Comparison of ENCODE assay signal across 1 cellular context in the genomic region with DNA sequence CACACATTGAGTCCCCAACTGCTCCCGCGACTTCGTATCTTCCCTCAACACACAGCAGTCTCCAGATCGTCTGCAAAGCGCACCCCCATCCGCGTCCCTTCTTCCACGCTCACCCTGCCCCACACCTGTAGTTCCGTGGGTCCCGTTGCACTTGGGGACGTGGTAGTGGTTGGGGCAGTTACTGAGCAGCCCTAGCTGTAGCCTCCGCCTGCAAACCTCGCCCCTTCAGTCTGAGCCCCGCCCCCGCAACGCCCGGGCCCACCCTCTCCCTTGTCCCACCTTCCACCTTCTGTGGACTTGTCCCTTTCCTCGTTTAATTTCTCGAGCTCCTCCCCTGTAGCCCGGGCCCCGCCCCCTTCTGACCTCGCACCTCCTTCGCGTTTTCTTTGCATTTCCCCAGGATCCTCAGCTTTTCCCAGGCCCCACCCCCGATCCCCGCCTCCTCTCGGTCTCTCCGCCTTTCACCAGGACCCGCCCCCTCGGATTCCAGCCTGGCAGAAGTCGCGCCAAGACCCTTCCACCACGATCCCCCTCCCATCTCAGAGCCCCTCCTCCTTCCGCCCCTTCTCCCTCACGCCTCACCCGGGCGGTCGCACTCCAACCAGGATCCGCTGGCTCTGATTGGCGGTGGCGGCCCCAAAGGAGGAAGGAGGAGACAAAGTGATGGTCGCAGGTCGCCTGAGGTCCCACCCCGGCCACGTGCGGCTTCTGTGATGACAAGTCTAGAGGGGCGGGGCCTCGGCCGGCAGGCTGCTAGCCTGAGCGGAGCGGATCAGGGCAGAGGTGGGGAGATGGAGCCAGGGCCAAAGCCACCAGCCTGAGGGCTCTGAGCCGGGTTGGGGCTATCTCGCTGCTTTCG.
TF ChIP-seq lines count a peak whose summit lies in the region.

A gene with protein sequence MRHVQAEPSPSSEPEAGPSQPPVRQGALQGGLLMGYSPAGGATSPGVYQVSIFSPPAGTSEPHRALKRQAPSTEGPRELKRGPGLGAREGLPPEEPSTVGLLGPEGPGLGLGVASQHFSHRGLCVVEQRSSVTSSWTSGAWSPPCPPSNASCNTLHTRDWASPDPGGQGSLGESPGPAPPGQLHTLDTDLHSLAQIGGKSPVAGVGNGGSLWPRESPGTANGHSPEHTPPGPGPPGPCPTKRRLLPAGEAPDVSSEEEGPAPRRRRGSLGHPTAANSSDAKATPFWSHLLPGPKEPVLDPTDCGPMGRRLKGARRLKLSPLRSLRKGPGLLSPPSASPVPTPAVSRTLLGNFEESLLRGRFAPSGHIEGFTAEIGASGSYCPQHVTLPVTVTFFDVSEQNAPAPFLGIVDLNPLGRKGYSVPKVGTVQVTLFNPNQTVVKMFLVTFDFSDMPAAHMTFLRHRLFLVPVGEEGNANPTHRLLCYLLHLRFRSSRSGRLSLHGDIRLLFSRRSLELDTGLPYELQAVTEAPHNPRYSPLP (minus strand): TSS at position 183 of the 859 bp plus-strand sequence. CDS start 7,588 bp downstream, outside the sequence.

TF ChIP-seq in HepG2, 621 proteins besides CTCF, POLR2A, EP300 and RAD21 (continued from another document and continues in another):
- TF ChIP-seq, protein P1, sequence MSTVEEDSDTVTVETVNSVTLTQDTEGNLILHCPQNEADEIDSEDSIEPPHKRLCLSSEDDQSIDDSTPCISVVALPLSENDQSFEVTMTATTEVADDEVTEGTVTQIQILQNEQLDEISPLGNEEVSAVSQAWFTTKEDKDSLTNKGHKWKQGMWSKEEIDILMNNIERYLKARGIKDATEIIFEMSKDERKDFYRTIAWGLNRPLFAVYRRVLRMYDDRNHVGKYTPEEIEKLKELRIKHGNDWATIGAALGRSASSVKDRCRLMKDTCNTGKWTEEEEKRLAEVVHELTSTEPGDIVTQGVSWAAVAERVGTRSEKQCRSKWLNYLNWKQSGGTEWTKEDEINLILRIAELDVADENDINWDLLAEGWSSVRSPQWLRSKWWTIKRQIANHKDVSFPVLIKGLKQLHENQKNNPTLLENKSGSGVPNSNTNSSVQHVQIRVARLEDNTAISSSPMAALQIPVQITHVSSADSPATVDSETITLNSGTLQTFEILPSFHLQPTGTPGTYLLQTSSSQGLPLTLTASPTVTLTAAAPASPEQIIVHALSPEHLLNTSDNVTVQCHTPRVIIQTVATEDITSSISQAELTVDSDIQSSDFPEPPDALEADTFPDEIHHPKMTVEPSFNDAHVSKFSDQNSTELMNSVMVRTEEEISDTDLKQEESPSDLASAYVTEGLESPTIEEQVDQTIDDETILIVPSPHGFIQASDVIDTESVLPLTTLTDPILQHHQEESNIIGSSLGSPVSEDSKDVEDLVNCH (CRISPR knock-in tag; IDR thresholded peaks at IDR 0.05), result no peak
- TF ChIP-seq ZNF589 (CRISPR knock-in tag; conservative IDR thresholded peaks at IDR 0.05), result no peak
- peak; percentile 84 for TF ChIP-seq RXRA (CRISPR knock-in tag; IDR thresholded peaks at IDR 0.05)
- TF ChIP-seq, protein P2, sequence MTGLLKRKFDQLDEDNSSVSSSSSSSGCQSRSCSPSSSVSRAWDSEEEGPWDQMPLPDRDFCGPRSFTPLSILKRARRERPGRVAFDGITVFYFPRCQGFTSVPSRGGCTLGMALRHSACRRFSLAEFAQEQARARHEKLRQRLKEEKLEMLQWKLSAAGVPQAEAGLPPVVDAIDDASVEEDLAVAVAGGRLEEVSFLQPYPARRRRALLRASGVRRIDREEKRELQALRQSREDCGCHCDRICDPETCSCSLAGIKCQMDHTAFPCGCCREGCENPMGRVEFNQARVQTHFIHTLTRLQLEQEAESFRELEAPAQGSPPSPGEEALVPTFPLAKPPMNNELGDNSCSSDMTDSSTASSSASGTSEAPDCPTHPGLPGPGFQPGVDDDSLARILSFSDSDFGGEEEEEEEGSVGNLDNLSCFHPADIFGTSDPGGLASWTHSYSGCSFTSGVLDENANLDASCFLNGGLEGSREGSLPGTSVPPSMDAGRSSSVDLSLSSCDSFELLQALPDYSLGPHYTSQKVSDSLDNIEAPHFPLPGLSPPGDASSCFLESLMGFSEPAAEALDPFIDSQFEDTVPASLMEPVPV (CRISPR knock-in tag; IDR thresholded peaks at IDR 0.05), result no peak
- TF ChIP-seq ZNF350 (CRISPR knock-in tag; IDR thresholded peaks at IDR 0.05; ENCODE audit: borderline replicate concordance, low read depth), result peak; percentile 47; the same call in 1 of the 2 replicates
- 0 out of 2 replicates have a peak, but pooled peaks have one; percentile 47 for TF ChIP-seq ZNF619 (CRISPR knock-in tag; IDR thresholded peaks at IDR 0.05)
- TF ChIP-seq DNMT3B (CRISPR knock-in tag; conservative IDR thresholded peaks at IDR 0.05), result no peak
- no peak for TF ChIP-seq ZBTB21 (CRISPR knock-in tag; IDR thresholded peaks at IDR 0.05)
- no peak for TF ChIP-seq NCOA2 (CRISPR knock-in tag; IDR thresholded peaks at IDR 0.05)
- TF ChIP-seq, protein P3, sequence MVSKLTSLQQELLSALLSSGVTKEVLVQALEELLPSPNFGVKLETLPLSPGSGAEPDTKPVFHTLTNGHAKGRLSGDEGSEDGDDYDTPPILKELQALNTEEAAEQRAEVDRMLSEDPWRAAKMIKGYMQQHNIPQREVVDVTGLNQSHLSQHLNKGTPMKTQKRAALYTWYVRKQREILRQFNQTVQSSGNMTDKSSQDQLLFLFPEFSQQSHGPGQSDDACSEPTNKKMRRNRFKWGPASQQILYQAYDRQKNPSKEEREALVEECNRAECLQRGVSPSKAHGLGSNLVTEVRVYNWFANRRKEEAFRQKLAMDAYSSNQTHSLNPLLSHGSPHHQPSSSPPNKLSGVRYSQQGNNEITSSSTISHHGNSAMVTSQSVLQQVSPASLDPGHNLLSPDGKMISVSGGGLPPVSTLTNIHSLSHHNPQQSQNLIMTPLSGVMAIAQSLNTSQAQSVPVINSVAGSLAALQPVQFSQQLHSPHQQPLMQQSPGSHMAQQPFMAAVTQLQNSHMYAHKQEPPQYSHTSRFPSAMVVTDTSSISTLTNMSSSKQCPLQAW (CRISPR knock-in tag; IDR thresholded peaks at IDR 0.05), result peak; percentile 56
- TF ChIP-seq, protein P4, sequence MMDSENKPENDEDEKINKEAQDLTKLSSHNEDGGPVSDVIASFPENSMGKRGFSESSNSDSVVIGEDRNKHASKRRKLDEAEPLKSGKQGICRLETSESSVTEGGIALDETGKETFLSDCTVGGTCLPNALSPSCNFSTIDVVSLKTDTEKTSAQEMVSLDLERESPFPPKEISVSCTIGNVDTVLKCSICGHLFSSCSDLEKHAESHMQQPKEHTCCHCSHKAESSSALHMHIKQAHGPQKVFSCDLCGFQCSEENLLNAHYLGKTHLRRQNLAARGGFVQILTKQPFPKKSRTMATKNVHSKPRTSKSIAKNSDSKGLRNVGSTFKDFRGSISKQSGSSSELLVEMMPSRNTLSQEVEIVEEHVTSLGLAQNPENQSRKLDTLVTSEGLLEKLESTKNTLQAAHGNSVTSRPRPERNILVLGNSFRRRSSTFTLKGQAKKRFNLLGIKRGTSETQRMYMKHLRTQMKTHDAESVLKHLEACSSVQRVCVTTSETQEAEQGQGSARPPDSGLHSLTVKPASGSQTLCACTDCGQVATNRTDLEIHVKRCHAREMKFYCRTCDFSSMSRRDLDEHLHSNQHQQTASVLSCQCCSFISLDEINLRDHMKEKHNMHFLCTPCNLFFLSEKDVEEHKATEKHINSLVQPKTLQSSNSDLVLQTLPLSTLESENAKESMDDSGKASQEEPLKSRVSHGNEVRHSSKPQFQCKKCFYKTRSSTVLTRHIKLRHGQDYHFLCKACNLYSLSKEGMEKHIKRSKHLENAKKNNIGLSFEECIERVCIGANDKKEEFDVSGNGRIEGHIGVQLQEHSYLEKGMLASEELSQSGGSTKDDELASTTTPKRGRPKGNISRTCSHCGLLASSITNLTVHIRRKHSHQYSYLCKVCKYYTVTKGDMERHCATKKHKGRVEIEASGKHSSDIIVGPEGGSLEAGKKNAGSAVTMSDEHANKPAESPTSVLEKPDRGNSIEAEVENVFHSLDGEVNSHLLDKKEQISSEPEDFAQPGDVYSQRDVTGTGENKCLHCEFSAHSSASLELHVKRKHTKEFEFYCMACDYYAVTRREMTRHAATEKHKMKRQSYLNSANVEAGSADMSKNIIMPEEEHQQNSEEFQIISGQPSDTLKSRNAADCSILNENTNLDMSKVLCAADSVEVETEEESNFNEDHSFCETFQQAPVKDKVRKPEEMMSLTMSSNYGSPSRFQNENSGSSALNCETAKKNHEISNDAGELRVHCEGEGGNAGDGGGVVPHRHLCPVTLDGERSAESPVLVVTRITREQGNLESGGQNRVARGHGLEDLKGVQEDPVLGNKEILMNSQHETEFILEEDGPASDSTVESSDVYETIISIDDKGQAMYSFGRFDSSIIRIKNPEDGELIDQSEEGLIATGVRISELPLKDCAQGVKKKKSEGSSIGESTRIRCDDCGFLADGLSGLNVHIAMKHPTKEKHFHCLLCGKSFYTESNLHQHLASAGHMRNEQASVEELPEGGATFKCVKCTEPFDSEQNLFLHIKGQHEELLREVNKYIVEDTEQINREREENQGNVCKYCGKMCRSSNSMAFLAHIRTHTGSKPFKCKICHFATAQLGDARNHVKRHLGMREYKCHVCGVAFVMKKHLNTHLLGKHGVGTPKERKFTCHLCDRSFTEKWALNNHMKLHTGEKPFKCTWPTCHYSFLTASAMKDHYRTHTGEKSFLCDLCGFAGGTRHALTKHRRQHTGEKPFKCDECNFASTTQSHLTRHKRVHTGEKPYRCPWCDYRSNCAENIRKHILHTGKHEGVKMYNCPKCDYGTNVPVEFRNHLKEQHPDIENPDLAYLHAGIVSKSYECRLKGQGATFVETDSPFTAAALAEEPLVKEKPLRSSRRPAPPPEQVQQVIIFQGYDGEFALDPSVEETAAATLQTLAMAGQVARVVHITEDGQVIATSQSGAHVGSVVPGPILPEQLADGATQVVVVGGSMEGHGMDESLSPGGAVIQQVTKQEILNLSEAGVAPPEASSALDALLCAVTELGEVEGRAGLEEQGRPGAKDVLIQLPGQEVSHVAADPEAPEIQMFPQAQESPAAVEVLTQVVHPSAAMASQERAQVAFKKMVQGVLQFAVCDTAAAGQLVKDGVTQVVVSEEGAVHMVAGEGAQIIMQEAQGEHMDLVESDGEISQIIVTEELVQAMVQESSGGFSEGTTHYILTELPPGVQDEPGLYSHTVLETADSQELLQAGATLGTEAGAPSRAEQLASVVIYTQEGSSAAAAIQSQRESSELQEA (CRISPR knock-in tag; IDR thresholded peaks at IDR 0.05; ENCODE audit: not compliant biosample characterization), result no peak
- no peak for TF ChIP-seq MAFF (IDR thresholded peaks at IDR 0.05; ENCODE audit: low read depth, low read length)
- TF ChIP-seq ZNF546 (CRISPR knock-in tag; conservative IDR thresholded peaks at IDR 0.05), result no peak
- TF ChIP-seq, protein P5, sequence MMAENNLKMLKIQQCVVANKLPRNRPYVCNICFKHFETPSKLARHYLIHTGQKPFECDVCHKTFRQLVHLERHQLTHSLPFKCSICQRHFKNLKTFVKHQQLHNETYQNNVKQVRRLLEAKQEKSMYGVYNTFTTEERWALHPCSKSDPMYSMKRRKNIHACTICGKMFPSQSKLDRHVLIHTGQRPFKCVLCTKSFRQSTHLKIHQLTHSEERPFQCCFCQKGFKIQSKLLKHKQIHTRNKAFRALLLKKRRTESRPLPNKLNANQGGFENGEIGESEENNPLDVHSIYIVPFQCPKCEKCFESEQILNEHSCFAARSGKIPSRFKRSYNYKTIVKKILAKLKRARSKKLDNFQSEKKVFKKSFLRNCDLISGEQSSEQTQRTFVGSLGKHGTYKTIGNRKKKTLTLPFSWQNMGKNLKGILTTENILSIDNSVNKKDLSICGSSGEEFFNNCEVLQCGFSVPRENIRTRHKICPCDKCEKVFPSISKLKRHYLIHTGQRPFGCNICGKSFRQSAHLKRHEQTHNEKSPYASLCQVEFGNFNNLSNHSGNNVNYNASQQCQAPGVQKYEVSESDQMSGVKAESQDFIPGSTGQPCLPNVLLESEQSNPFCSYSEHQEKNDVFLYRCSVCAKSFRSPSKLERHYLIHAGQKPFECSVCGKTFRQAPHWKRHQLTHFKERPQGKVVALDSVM (CRISPR knock-in tag; IDR thresholded peaks at IDR 0.05), result no peak
- TF ChIP-seq ZFYVE20 (CRISPR knock-in tag; IDR thresholded peaks at IDR 0.05; ENCODE audit: borderline replicate concordance, low read depth), result no peak
- no peak; the same call in 1 of the 2 replicates for TF ChIP-seq SAFB2 (CRISPR knock-in tag; IDR thresholded peaks at IDR 0.05; ENCODE audit: borderline replicate concordance, low read depth)
- TF ChIP-seq ZNF430 (CRISPR knock-in tag; IDR thresholded peaks at IDR 0.05), result peak; percentile 11; the same call in 1 of the 2 replicates
- TF ChIP-seq, protein P6, sequence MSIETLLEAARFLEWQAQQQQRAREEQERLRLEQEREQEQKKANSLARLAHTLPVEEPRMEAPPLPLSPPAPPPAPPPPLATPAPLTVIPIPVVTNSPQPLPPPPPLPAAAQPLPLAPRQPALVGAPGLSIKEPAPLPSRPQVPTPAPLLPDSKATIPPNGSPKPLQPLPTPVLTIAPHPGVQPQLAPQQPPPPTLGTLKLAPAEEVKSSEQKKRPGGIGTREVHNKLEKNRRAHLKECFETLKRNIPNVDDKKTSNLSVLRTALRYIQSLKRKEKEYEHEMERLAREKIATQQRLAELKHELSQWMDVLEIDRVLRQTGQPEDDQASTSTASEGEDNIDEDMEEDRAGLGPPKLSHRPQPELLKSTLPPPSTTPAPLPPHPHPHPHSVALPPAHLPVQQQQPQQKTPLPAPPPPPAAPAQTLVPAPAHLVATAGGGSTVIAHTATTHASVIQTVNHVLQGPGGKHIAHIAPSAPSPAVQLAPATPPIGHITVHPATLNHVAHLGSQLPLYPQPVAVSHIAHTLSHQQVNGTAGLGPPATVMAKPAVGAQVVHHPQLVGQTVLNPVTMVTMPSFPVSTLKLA (IDR thresholded peaks at IDR 0.05), result peak; percentile 93
- 0 out of 2 replicates have a peak, but pooled peaks have one; percentile 11 for TF ChIP-seq ZNF891 (CRISPR knock-in tag; IDR thresholded peaks at IDR 0.05)
- TF ChIP-seq MXI1 (IDR thresholded peaks at IDR 0.05; ENCODE audit: borderline replicate concordance, low read depth, low read length), result peak; percentile 83; the same call in 1 of the 3 replicates
- peak; percentile 48; the same call in 1 of the 2 replicates for TF ChIP-seq ZMYM4 (CRISPR knock-in tag; IDR thresholded peaks at IDR 0.05)
- no peak for TF ChIP-seq ADNP (CRISPR knock-in tag; IDR thresholded peaks at IDR 0.05)
- no peak for TF ChIP-seq MTA3 (CRISPR knock-in tag; IDR thresholded peaks at IDR 0.05)
- TF ChIP-seq MBNL3 (CRISPR knock-in tag; conservative IDR thresholded peaks at IDR 0.05), result no peak
- TF ChIP-seq ELF3 (CRISPR knock-in tag; IDR thresholded peaks at IDR 0.05), result peak; percentile 27; the same call in 1 of the 2 replicates
